8 cellular contexts compared by ENCODE assay signal in genomic region chr4:119629142-119629471, GRCh38. TPM values are rescaled to one million over a fixed set of nuclear protein-coding genes. Genes with fewer than 3 reads are reported as not detected.
DNase-seq lines count a peak whose midpoint lies in the region; ATAC-seq and TF ChIP-seq lines count a peak whose summit lies in the region.

No MANE protein-coding gene starts in this region.

- no peaks in the 10 kb centered on the region for H3K36me3 ChIP-seq in iPS DF 6.9 (ENCODE audit: control insufficient read depth, insufficient read depth, low read length)

- H3K4me3 Mint-ChIP-seq in activated CD8-positive, alpha-beta T cell treated with anti-CD3 and anti-CD28 coated beads for 36 hours, result peak overlapping the region; percentile 71
- H3K4me3 Mint-ChIP-seq in stimulated activated naive CD8-positive, alpha-beta T cell treated with anti-CD3 and anti-CD28 coated beads, Interleukin-15, amount 100 ng/mL, for 72 hours, result peak overlapping the region; percentile 88 to 95

- peaks cover 19% of the 10 kb centered on the region for H3K4me1 Mint-ChIP-seq in activated CD8-positive, alpha-beta T cell treated with anti-CD3 and anti-CD28 coated beads for 36 hours (ENCODE audit: low read depth)
- peaks cover 21% of the 10 kb centered on the region for H3K4me1 Mint-ChIP-seq in stimulated activated naive CD8-positive, alpha-beta T cell treated with anti-CD3 and anti-CD28 coated beads, Interleukin-15, amount 100 ng/mL, for 72 hours

- WGBS in iPS DF 6.9 (ENCODE audit: insufficient coverage, insufficient read length), result no CpG with 5 or more reads among the region's 12 CpGs

- H3K27ac ChIP-seq in iPS DF 6.9 (ENCODE audit: low read length), result no peak overlapping the region

- H3K27ac Mint-ChIP-seq in activated CD8-positive, alpha-beta T cell treated with anti-CD3 and anti-CD28 coated beads for 36 hours, result no peak overlapping the region
- H3K27ac Mint-ChIP-seq in stimulated activated naive CD8-positive, alpha-beta T cell treated with anti-CD3 and anti-CD28 coated beads, Interleukin-15, amount 100 ng/mL, for 72 hours, result no peak overlapping the region

- H3K9me3 ChIP-seq in iPS DF 6.9 (ENCODE audit: control insufficient read depth, insufficient read depth, low read length), result no peaks in the 10 kb centered on the region

- ATAC-seq in HG03025 (IDR thresholded peaks at IDR 0.05; ENCODE audit: low FRiP score, unreplicated experiment), result peak; percentile 21
- ATAC-seq in activated CD8-positive, alpha-beta T cell treated with anti-CD3 and anti-CD28 coated beads for 36 hours, result peak; percentile 29
- peak; percentile 53 for ATAC-seq in stimulated activated naive CD8-positive, alpha-beta T cell treated with anti-CD3 and anti-CD28 coated beads, Interleukin-15, amount 100 ng/mL, for 72 hours

- H3K4me1 ChIP-seq in iPS DF 6.9 (ENCODE audit: control insufficient read depth, insufficient read depth, low read length), result 0 out of 2 replicates have a peak, but pooled peaks cover 1% of the 10 kb centered on the region

- POLR2A ChIA-PET in activated CD8-positive, alpha-beta T cell treated with anti-CD3 and anti-CD28 coated beads for 36 hours (lab: Charles Lee), result interaction anchor here (1.6 kb wide), 1 partner anchor 12 kb away, joined by 5 read pairs; no protein-coding TSS in a partner anchor

- DNase-seq in NCI-H748 treated with DMSO at 0.1 percent for 48 hours (lab: John Stamatoyannopoulos, UW) (peak; percentile 46), NCI-H748 (lab: John Stamatoyannopoulos, UW; ENCODE audit: unreplicated experiment) (no peak), iPS DF 6.9 (ENCODE audit: low read depth, low spot score) (no peak), superior temporal gyrus (ENCODE audit: extremely low spot score) (no peak), HuH-7 (ENCODE audit: low spot score) (no peak)
- no peak for DNase-seq in activated CD8-positive, alpha-beta T cell treated with anti-CD3 and anti-CD28 coated beads for 36 hours
- no peak for DNase-seq in stimulated activated naive CD8-positive, alpha-beta T cell treated with anti-CD3 and anti-CD28 coated beads, Interleukin-15, amount 100 ng/mL, for 72 hours

- CTCF ChIA-PET in activated CD8-positive, alpha-beta T cell treated with anti-CD3 and anti-CD28 coated beads for 36 hours (lab: Charles Lee), result interaction anchor here (0.6 to 3.3 kb wide), 25 partner anchors 8 to 432 kb away, joined by 3 to 34 read pairs (median 5); no protein-coding TSS in a partner anchor

- intact Hi-C loops in activated CD8-positive, alpha-beta T cell treated with anti-CD3 and anti-CD28 coated beads for 36 hours (cut with micrococcal nuclease), result loop anchor here (2.0 to 5.0 kb wide), 2 partner anchors 420 to 647 kb away; no protein-coding TSS in a partner anchor

- TF ChIP-seq CTCF in activated CD8-positive, alpha-beta T cell treated with anti-CD3 and anti-CD28 coated beads for 36 hours (IDR thresholded peaks at IDR 0.05), result peak; percentile 54

- no peaks in the 10 kb centered on the region for H3K36me3 Mint-ChIP-seq in activated CD8-positive, alpha-beta T cell treated with anti-CD3 and anti-CD28 coated beads for 36 hours (ENCODE audit: low read depth)

- no peaks in the 10 kb centered on the region for H3K27me3 ChIP-seq in iPS DF 6.9 (ENCODE audit: control insufficient read depth, insufficient read depth, low read length)

- H3K27me3 Mint-ChIP-seq in activated CD8-positive, alpha-beta T cell treated with anti-CD3 and anti-CD28 coated beads for 36 hours, result peaks cover 27% of the 10 kb centered on the region
- peaks cover 28% of the 10 kb centered on the region for H3K27me3 Mint-ChIP-seq in stimulated activated naive CD8-positive, alpha-beta T cell treated with anti-CD3 and anti-CD28 coated beads, Interleukin-15, amount 100 ng/mL, for 72 hours

- no peaks in the 10 kb centered on the region for H3K9me3 Mint-ChIP-seq in activated CD8-positive, alpha-beta T cell treated with anti-CD3 and anti-CD28 coated beads for 36 hours
- no peaks in the 10 kb centered on the region for H3K9me3 Mint-ChIP-seq in stimulated activated naive CD8-positive, alpha-beta T cell treated with anti-CD3 and anti-CD28 coated beads, Interleukin-15, amount 100 ng/mL, for 72 hours

- peak overlapping the region; percentile 27; the same call in 1 of the 2 replicates for H3K4me3 ChIP-seq in iPS DF 6.9 (ENCODE audit: low read length)

RNA-seq across cellular contexts. Expression of gene PDE5A, which starts 0.5 kb away (rescaled TPM):
- under 1 TPM; 0.22 to 0.32 TPM for total RNA-seq in activated CD8-positive, alpha-beta T cell treated with anti-CD3 and anti-CD28 coated beads for 36 hours
